In genomic region chr19:54464044-54464623, GRCh38 we compare ENCODE assay signal across 1 cellular context.
TF ChIP-seq lines count a peak whose summit lies in the region.

No MANE protein-coding gene starts in this region.

TF ChIP-seq in HEK293, 187 proteins besides CTCF, POLR2A, EP300 and RAD21 (continued from another document):
- TF ChIP-seq, protein P1, sequence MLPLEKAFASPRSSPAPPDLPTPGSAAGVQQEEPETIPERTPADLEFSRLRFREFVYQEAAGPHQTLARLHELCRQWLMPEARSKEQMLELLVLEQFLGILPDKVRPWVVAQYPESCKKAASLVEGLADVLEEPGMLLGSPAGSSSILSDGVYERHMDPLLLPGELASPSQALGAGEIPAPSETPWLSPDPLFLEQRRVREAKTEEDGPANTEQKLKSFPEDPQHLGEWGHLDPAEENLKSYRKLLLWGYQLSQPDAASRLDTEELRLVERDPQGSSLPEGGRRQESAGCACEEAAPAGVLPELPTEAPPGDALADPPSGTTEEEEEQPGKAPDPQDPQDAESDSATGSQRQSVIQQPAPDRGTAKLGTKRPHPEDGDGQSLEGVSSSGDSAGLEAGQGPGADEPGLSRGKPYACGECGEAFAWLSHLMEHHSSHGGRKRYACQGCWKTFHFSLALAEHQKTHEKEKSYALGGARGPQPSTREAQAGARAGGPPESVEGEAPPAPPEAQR (tag by site-specific recombination; IDR thresholded peaks at IDR 0.05), result 0 out of 2 replicates have a peak, but pooled peaks have one; percentile 13
- TF ChIP-seq ZNF529 (tag by site-specific recombination; IDR thresholded peaks at IDR 0.05; ENCODE audit: insufficient replicate concordance) (no peak), IKZF3 (tag by site-specific recombination; IDR thresholded peaks at IDR 0.05) (peak; percentile 29; the same call in 1 of the 2 replicates), ZNF214 (tag by site-specific recombination; IDR thresholded peaks at IDR 0.05; ENCODE audit: borderline replicate concordance) (no peak), ZBTB8A (tag by site-specific recombination; IDR thresholded peaks at IDR 0.05) (peak; percentile 96), PRDM4 (tag by site-specific recombination; IDR thresholded peaks at IDR 0.05) (no peak), KLF9 (tag by site-specific recombination; IDR thresholded peaks at IDR 0.05; ENCODE audit: low read depth) (peak; percentile 78; the same call in 1 of the 2 replicates), ZNF629 (tag by site-specific recombination; IDR thresholded peaks at IDR 0.05) (peak; percentile 12; the same call in 1 of the 2 replicates), HOXC10 (CRISPR knock-in tag; IDR thresholded peaks at IDR 0.05) (peak; percentile 76; the same call in 1 of the 2 replicates), ZNF155 (tag by site-specific recombination; IDR thresholded peaks at IDR 0.05) (no peak), ZNF394 (tag by site-specific recombination; IDR thresholded peaks at IDR 0.05; ENCODE audit: borderline replicate concordance) (0 out of 2 replicates have a peak, but pooled peaks have one; percentile 28), ZBTB20 (tag by site-specific recombination; IDR thresholded peaks at IDR 0.05) (no peak), SP3 (tag by site-specific recombination; IDR thresholded peaks at IDR 0.05) (peak; percentile 97), ZNF341 (tag by site-specific recombination; IDR thresholded peaks at IDR 0.05; ENCODE audit: low read depth) (no peak), KLF10 (tag by site-specific recombination; IDR thresholded peaks at IDR 0.05) (0 out of 2 replicates have a peak, but pooled peaks have one; percentile 1), ZNF335 (tag by site-specific recombination; conservative IDR thresholded peaks at IDR 0.05) (peak; percentile 68; the same call in 1 of the 2 replicates), WT1 (tag by site-specific recombination; IDR thresholded peaks at IDR 0.05) (peak; percentile 54; the same call in 1 of the 2 replicates), ZNF621 (tag by site-specific recombination; IDR thresholded peaks at IDR 0.05) (no peak), KLF16 (tag by site-specific recombination; IDR thresholded peaks at IDR 0.05) (0 out of 2 replicates have a peak, but pooled peaks have one; percentile 7), KLF8 (tag by site-specific recombination; IDR thresholded peaks at IDR 0.05) (peak; percentile 94)
- TF ChIP-seq, protein P2, sequence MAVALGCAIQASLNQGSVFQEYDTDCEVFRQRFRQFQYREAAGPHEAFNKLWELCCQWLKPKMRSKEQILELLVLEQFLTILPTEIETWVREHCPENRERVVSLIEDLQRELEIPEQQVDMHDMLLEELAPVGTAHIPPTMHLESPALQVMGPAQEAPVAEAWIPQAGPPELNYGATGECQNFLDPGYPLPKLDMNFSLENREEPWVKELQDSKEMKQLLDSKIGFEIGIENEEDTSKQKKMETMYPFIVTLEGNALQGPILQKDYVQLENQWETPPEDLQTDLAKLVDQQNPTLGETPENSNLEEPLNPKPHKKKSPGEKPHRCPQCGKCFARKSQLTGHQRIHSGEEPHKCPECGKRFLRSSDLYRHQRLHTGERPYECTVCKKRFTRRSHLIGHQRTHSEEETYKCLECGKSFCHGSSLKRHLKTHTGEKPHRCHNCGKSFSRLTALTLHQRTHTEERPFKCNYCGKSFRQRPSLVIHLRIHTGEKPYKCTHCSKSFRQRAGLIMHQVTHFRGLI (tag by site-specific recombination; IDR thresholded peaks at IDR 0.05), result no peak
- TF ChIP-seq, protein P3, sequence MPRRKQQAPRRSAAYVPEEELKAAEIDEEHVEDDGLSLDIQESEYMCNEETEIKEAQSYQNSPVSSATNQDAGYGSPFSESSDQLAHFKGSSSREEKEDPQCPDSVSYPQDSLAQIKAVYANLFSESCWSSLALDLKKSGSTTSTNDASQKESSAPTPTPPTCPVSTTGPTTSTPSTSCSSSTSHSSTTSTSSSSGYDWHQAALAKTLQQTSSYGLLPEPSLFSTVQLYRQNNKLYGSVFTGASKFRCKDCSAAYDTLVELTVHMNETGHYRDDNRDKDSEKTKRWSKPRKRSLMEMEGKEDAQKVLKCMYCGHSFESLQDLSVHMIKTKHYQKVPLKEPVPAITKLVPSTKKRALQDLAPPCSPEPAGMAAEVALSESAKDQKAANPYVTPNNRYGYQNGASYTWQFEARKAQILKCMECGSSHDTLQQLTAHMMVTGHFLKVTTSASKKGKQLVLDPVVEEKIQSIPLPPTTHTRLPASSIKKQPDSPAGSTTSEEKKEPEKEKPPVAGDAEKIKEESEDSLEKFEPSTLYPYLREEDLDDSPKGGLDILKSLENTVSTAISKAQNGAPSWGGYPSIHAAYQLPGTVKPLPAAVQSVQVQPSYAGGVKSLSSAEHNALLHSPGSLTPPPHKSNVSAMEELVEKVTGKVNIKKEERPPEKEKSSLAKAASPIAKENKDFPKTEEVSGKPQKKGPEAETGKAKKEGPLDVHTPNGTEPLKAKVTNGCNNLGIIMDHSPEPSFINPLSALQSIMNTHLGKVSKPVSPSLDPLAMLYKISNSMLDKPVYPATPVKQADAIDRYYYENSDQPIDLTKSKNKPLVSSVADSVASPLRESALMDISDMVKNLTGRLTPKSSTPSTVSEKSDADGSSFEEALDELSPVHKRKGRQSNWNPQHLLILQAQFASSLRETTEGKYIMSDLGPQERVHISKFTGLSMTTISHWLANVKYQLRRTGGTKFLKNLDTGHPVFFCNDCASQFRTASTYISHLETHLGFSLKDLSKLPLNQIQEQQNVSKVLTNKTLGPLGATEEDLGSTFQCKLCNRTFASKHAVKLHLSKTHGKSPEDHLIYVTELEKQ (tag by site-specific recombination; IDR thresholded peaks at IDR 0.05; ENCODE audit: borderline replicate concordance), result no peak
- TF ChIP-seq, protein P4, sequence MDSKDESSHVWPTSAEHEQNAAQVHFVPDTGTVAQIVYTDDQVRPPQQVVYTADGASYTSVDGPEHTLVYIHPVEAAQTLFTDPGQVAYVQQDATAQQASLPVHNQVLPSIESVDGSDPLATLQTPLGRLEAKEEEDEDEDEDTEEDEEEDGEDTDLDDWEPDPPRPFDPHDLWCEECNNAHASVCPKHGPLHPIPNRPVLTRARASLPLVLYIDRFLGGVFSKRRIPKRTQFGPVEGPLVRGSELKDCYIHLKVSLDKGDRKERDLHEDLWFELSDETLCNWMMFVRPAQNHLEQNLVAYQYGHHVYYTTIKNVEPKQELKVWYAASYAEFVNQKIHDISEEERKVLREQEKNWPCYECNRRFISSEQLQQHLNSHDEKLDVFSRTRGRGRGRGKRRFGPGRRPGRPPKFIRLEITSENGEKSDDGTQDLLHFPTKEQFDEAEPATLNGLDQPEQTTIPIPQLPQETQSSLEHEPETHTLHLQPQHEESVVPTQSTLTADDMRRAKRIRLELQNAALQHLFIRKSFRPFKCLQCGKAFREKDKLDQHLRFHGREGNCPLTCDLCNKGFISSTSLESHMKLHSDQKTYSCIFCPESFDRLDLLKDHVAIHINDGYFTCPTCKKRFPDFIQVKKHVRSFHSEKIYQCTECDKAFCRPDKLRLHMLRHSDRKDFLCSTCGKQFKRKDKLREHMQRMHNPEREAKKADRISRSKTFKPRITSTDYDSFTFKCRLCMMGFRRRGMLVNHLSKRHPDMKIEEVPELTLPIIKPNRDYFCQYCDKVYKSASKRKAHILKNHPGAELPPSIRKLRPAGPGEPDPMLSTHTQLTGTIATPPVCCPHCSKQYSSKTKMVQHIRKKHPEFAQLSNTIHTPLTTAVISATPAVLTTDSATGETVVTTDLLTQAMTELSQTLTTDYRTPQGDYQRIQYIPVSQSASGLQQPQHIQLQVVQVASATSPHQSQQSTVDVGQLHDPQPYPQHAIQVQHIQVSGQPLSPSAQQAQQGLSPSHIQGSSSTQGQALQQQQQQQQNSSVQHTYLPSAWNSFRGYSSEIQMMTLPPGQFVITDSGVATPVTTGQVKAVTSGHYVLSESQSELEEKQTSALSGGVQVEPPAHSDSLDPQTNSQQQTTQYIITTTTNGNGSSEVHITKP (tag by site-specific recombination; IDR thresholded peaks at IDR 0.05), result 0 out of 2 replicates have a peak, but pooled peaks have one; percentile 8
- TF ChIP-seq, protein P5, sequence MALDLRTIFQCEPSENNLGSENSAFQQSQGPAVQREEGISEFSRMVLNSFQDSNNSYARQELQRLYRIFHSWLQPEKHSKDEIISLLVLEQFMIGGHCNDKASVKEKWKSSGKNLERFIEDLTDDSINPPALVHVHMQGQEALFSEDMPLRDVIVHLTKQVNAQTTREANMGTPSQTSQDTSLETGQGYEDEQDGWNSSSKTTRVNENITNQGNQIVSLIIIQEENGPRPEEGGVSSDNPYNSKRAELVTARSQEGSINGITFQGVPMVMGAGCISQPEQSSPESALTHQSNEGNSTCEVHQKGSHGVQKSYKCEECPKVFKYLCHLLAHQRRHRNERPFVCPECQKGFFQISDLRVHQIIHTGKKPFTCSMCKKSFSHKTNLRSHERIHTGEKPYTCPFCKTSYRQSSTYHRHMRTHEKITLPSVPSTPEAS (tag by site-specific recombination; IDR thresholded peaks at IDR 0.05), result 0 out of 2 replicates have a peak, but pooled peaks have one; percentile 58
- TF ChIP-seq, protein P6, sequence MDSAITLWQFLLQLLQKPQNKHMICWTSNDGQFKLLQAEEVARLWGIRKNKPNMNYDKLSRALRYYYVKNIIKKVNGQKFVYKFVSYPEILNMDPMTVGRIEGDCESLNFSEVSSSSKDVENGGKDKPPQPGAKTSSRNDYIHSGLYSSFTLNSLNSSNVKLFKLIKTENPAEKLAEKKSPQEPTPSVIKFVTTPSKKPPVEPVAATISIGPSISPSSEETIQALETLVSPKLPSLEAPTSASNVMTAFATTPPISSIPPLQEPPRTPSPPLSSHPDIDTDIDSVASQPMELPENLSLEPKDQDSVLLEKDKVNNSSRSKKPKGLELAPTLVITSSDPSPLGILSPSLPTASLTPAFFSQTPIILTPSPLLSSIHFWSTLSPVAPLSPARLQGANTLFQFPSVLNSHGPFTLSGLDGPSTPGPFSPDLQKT (IDR thresholded peaks at IDR 0.05; ENCODE audit: borderline replicate concordance, low read depth, low read length), result peak; percentile 69; the same call in 1 of the 2 replicates
